1 cellular context compared by ENCODE assay signal in the genomic region with DNA sequence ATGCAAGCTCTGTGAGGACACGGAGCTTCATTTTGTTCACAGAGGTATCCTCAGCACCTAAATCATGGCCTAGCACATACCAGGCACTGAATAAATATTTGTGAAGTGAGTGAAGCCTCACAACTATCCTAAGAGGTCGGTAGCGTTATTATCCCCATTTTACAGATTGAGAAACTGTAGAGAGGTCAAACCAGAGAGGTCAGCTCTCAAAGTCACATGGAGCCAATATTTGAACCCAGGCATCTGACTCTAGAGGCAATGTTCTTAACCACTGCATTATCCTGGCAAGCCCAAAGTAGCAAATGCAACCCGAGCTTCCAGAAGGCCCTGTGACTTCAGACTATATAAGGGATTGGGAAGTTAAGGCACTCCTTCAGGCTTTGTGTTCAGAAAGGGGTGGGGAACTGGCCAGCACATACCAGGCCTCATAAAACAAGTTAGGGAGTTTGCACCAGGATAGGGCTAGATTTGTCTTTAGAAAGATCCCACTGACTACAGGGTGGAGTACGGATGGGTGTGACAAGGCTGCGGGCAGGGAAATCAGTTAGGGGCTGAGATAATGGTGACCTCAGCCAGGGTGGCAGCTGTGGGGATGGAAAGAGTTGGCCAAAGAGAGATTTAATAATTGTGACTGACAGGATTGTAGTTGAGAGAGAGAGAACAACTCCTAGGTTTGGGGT.
TF ChIP-seq lines count a peak whose summit lies in the region.

No MANE protein-coding gene starts in this region.

TF ChIP-seq in K562, 482 proteins besides CTCF, POLR2A, EP300 and RAD21 (continued from another document):
- TF ChIP-seq, protein P1, sequence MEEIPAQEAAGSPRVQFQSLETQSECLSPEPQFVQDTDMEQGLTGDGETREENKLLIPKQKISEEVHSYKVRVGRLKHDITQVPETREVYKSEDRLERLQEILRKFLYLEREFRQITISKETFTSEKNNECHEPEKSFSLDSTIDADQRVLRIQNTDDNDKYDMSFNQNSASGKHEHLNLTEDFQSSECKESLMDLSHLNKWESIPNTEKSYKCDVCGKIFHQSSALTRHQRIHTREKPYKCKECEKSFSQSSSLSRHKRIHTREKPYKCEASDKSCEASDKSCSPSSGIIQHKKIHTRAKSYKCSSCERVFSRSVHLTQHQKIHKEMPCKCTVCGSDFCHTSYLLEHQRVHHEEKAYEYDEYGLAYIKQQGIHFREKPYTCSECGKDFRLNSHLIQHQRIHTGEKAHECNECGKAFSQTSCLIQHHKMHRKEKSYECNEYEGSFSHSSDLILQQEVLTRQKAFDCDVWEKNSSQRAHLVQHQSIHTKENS (CRISPR knock-in tag; IDR thresholded peaks at IDR 0.05) = no peak
- peak; percentile 12; the same call in 1 of the 2 replicates for TF ChIP-seq POLR2AphosphoS5 (IDR thresholded peaks at IDR 0.05; ENCODE audit: control insufficient read depth, insufficient read depth, low read depth, low read length)
- TF ChIP-seq ZNF197 (CRISPR knock-in tag; IDR thresholded peaks at IDR 0.05; ENCODE audit: low read depth) = no peak
- no peak for TF ChIP-seq TAF9B (IDR thresholded peaks at IDR 0.05; ENCODE audit: partially characterized antibody)
- TF ChIP-seq, protein P2, sequence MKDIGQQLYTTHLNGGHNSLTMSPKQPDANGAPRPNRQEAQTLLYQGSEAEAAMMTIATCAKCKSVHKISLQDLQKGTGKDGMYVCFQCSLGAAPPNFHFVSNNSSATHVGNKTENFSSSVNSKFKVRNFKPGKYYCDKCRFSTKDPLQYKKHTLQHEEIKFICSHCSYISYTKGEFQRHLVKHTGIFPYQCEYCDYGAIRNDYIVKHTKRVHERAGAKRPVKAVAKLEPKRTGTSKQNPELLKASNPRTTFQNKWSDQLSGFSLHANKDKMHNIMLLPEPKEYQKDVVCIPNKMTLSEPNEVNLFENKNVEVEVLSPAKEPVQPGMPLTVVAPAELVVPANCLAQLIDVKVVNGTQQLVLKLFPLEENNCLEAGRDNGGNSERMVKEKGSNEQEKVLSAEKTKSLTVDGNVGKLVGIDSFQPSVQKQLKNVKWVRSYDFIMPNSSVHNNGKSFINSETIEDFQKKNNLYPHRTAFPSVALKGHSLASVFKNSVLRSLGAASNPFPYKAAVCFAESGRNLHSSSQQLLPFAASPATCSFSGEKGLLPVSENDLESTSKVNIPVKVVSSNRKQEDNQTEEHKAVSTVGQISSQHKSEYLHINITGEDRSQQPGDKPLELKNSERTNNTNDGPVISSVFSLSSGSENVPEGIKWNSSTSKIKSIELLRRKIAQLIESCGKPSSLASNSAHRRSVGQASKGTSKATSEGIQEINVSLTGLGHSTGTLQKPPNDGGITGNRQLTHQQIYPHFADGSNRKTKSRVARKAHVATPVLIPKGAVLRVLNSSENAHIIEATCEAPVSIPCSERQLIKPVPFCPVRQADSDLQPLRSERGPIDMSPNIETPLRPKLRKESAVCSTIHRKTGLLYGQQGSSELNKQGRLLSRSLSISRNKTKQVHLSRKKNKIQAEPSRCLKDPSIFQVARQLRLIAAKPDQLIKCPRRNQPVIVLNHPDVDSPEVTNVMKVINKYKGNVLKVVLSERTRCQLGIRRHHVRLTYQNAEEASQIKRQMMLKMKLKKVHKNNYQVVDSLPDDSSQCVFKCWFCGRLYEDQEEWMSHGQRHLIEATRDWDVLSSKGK (CRISPR knock-in tag; IDR thresholded peaks at IDR 0.05) = no peak
- TF ChIP-seq MCM5 (IDR thresholded peaks at IDR 0.05; ENCODE audit: low read depth) = no peak
- no peak for TF ChIP-seq HNRNPL (IDR thresholded peaks at IDR 0.05; ENCODE audit: low read depth, low read length)
- TF ChIP-seq, protein P3, sequence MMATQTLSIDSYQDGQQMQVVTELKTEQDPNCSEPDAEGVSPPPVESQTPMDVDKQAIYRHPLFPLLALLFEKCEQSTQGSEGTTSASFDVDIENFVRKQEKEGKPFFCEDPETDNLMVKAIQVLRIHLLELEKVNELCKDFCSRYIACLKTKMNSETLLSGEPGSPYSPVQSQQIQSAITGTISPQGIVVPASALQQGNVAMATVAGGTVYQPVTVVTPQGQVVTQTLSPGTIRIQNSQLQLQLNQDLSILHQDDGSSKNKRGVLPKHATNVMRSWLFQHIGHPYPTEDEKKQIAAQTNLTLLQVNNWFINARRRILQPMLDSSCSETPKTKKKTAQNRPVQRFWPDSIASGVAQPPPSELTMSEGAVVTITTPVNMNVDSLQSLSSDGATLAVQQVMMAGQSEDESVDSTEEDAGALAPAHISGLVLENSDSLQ (IDR thresholded peaks at IDR 0.05) = peak; percentile 41; the same call in 1 of the 2 replicates
- no peak for TF ChIP-seq ZNF146 (CRISPR knock-in tag; IDR thresholded peaks at IDR 0.05; ENCODE audit: unreplicated experiment)
- no peak for TF ChIP-seq OTX1 (CRISPR knock-in tag; IDR thresholded peaks at IDR 0.05)
- peak; percentile 45 for TF ChIP-seq RBM25 (IDR thresholded peaks at IDR 0.05; ENCODE audit: low read depth, low read length, severe bottlenecking)
- TF ChIP-seq U2AF1 (optimal IDR thresholded peaks at IDR 0.05; ENCODE audit: low read depth, low read length) = no peak
- TF ChIP-seq SIX5 (IDR thresholded peaks at IDR 0.05; ENCODE audit: borderline replicate concordance in 1 of 2, insufficient read depth in 1 of 2, low read depth in 1 of 2, low read length in 2 of 2) = no peak
- TF ChIP-seq FOXK1 (CRISPR knock-in tag; IDR thresholded peaks at IDR 0.05; ENCODE audit: borderline replicate concordance) = 0 out of 2 replicates have a peak, but pooled peaks have one; percentile 13
